8 cellular contexts compared by ENCODE assay signal in the genomic region with DNA sequence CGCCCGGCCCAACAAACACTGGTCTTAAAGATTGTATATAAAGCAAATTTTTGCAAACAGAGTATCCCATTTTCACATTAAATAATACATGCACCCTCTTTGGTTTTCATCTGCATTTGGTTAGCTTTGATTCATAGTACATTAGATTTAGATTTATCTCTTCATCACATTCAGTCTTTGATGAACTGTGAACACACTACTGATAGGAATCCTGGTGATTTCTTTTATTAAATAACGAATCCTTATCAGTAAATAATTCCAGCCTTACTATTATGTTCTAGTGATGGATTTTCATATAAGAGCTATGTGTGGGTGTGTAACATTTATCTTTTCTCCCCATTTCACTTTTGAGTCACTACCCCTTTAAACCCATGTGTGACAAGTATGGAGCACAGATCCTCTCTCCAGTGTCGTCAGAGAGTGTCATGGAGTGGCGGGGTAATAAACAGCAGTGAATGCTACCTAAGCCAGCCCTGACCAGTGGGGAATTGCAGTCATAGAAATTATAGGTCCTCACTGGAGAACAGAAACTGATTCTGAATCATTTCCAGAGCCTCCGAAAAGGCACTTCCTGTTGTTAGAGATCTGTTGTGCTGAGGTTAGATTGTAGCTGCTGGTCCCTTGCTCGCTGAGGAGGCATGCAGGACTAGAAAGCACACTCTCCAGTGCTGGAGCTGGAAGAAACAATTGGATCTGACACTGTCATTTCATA. TPM values are rescaled to one million over a fixed set of nuclear protein-coding genes. Genes with fewer than 3 reads are reported as not detected.
DNase-seq lines count a peak whose midpoint lies in the region; ATAC-seq and TF ChIP-seq lines count a peak whose summit lies in the region.

No MANE protein-coding gene starts in this region.

- H3K27me3 ChIP-seq in SJSA1 (replicated peaks) = no peaks in the 10 kb centered on the region
- no peaks in the 10 kb centered on the region for H3K27me3 ChIP-seq in mesenchymal stem cell (ENCODE audit: control insufficient read depth in 1 of 2, insufficient read depth in 1 of 2, low read length in 2 of 2)
- no peaks in the 10 kb centered on the region for H3K27me3 ChIP-seq in colonic mucosa
- no peaks in the 10 kb centered on the region for H3K27me3 ChIP-seq in psoas muscle (ENCODE audit: insufficient read depth in 3 of 3, low read length in 2 of 3)

- no peaks in the 10 kb centered on the region for H3K79me1 ChIP-seq in mesenchymal stem cell (replicated peaks; ENCODE audit: low read length, poor library complexity, severe bottlenecking)

- H4K8ac ChIP-seq in mesenchymal stem cell (ENCODE audit: low read length) = peak overlapping the region; percentile 45

- no peak for TF ChIP-seq CTCF in AG09319 (IDR thresholded peaks at IDR 0.05; ENCODE audit: low read depth, low read length)
- no peak for TF ChIP-seq CTCF in colonic mucosa (IDR thresholded peaks at IDR 0.05)
- no peak for TF ChIP-seq CTCF in psoas muscle (IDR thresholded peaks at IDR 0.05)

- H2BK12ac ChIP-seq in mesenchymal stem cell (ENCODE audit: low read length in 2 of 2) = no peak overlapping the region

- ATAC-seq in GM18870 (IDR thresholded peaks at IDR 0.05; ENCODE audit: unreplicated experiment) (peak; percentile 88), HG03025 (IDR thresholded peaks at IDR 0.05; ENCODE audit: low FRiP score, unreplicated experiment) (peak; percentile 68), psoas muscle (no peak)

- intact Hi-C loops in colonic mucosa (cut with DNase I) = no loop called here
- intact Hi-C loops in psoas muscle (cut with DNase I) = no loop called here

- H3K4me3 ChIP-seq in SJSA1 (no peak overlapping the region), mesenchymal stem cell (ENCODE audit: insufficient read depth in 1 of 2, low read depth in 1 of 2, low read length in 2 of 2) (peak overlapping the region in 1 of 2 experiments; percentile 50), colonic mucosa (no peak overlapping the region), psoas muscle (no peak overlapping the region)

- H3K4me1 ChIP-seq in SJSA1 (replicated peaks) (peaks cover 9% of the 10 kb centered on the region), mesenchymal stem cell (ENCODE audit: control insufficient read depth, insufficient read depth, low read depth, low read length) (no peaks in the 10 kb centered on the region), colonic mucosa (no peaks in the 10 kb centered on the region), psoas muscle (no peaks in the 10 kb centered on the region)

- no peak overlapping the region for H2BK15ac ChIP-seq in mesenchymal stem cell (ENCODE audit: low read depth, poor library complexity, severe bottlenecking)

- 4% methylated on average over 4 of the region's 7 CpGs for WGBS in mesenchymal stem cell
- WGBS in psoas muscle, 3 donors = 50 to 57% (median 56%) methylated on average over 7 of the region's 7 CpGs

- H3K36me3 ChIP-seq in SJSA1 (no peaks in the 10 kb centered on the region), mesenchymal stem cell (ENCODE audit: control insufficient read depth in 1 of 2, insufficient read depth in 2 of 2, low read depth in 1 of 2, low read length in 2 of 2) (no peaks in the 10 kb centered on the region), colonic mucosa (no peaks in the 10 kb centered on the region), psoas muscle (ENCODE audit: insufficient read depth in 1 of 2, low read depth in 1 of 2) (no peaks in the 10 kb centered on the region)

- no peak overlapping the region for H2AFZ ChIP-seq in mesenchymal stem cell (ENCODE audit: low read depth, low read length)

- no peak overlapping the region for H3K4ac ChIP-seq in mesenchymal stem cell (ENCODE audit: low read depth in 1 of 2, low read length in 2 of 2)

- no peak overlapping the region for H4K91ac ChIP-seq in mesenchymal stem cell (ENCODE audit: low read length)

- H3K9me3 ChIP-seq in SJSA1 (replicated peaks) = no peaks in the 10 kb centered on the region
- H3K9me3 ChIP-seq in mesenchymal stem cell (ENCODE audit: control insufficient read depth, low read length) = no peaks in the 10 kb centered on the region
- H3K9me3 ChIP-seq in colonic mucosa = no peaks in the 10 kb centered on the region
- no peaks in the 10 kb centered on the region for H3K9me3 ChIP-seq in psoas muscle

- no peak overlapping the region for H3K4me2 ChIP-seq in mesenchymal stem cell (ENCODE audit: low read length, poor library complexity, severe bottlenecking)

- H2AK5ac ChIP-seq in mesenchymal stem cell (ENCODE audit: low read length, severe bottlenecking) = no peak overlapping the region

- H2BK120ac ChIP-seq in mesenchymal stem cell (ENCODE audit: low read depth, low read length) = no peak overlapping the region

- H2BK5ac ChIP-seq in mesenchymal stem cell (ENCODE audit: low read depth, low read length, poor library complexity, severe bottlenecking) = no peak overlapping the region

- peak; percentile 14 for DNase-seq in AG09319 (ENCODE audit: extremely low read depth, low read depth)
- peak in 1 of 2 experiments; percentile 26 for DNase-seq in SJSA1 (ENCODE audit: low read depth in 1 of 2, low spot score in 2 of 2)
- DNase-seq in mesenchymal stem cell = peak; percentile 84
- DNase-seq in colonic mucosa = no peak
- no peak for DNase-seq in DMS53 treated with DMSO at 0.1 percent for 48 hours (lab: John Stamatoyannopoulos, UW; ENCODE audit: unreplicated experiment)
- DNase-seq in psoas muscle = no peak

- H3K27ac ChIP-seq in SJSA1 = 0 out of 2 replicates have a peak overlapping the region, but pooled peaks have one; percentile 10
- H3K27ac ChIP-seq in mesenchymal stem cell (ENCODE audit: low read length, poor library complexity, severe bottlenecking) = peak overlapping the region; percentile 9
- H3K27ac ChIP-seq in colonic mucosa = no peak overlapping the region
- no peak overlapping the region for H3K27ac ChIP-seq in psoas muscle

- peak overlapping the region in 1 of 2 experiments; percentile 56 for H3K18ac ChIP-seq in mesenchymal stem cell (ENCODE audit: low read depth in 1 of 2, low read length in 2 of 2)

- peak overlapping the region; percentile 78 for H3K9ac ChIP-seq in mesenchymal stem cell (ENCODE audit: low read length)
- no peak overlapping the region for H3K9ac ChIP-seq in colonic mucosa (ENCODE audit: low read depth in 2 of 2, low read length in 2 of 2)

- H3K23ac ChIP-seq in mesenchymal stem cell (ENCODE audit: low read length in 2 of 2) = no peak overlapping the region

- no peak overlapping the region for H3K14ac ChIP-seq in mesenchymal stem cell (ENCODE audit: low read length in 2 of 2)

RNA-seq across cellular contexts. Expression of a gene that starts 22.0 kb away (rescaled TPM):
- total RNA-seq in SJSA1 (2014; rRNA removed; shearing (Covaris generic)) = not detected in 2 replicates
- polyA plus RNA-seq in mesenchymal stem cell (2013, experiment 1 of 2) = 0.94 TPM
- 0.99 TPM for polyA plus RNA-seq in mesenchymal stem cell (2013, experiment 2 of 2)
- total RNA-seq in colonic mucosa (under 1 TPM; 0.05 to 0.56 TPM), psoas muscle (under 1 TPM in 1 of 4 donors, not detected in 3; 0.04 TPM)
- polyA plus RNA-seq in psoas muscle = under 1 TPM in 2 of 3 donors, not detected in 1; under 0.01 to 0.01 TPM

Comparison
In these comparisons a context has a peak if more than half of its experiments do, and no peak if none do; other contexts are left out.
1. DNase-seq: peak in AG09319 (single experiment) and mesenchymal stem cell (single experiment); none in colonic mucosa (single experiment), DMS53 treated with DMSO at 0.1 percent for 48 hours (single experiment) and psoas muscle (0 of 2).
2. ATAC-seq: peak in GM18870 (single experiment) and HG03025 (single experiment); none in psoas muscle (0 of 4).
3. H3K27ac ChIP-seq: peak in SJSA1 (single experiment) and mesenchymal stem cell (single experiment); none in colonic mucosa (single experiment) and psoas muscle (single experiment).